20 cellular contexts compared by ENCODE assay signal in the genomic region with DNA sequence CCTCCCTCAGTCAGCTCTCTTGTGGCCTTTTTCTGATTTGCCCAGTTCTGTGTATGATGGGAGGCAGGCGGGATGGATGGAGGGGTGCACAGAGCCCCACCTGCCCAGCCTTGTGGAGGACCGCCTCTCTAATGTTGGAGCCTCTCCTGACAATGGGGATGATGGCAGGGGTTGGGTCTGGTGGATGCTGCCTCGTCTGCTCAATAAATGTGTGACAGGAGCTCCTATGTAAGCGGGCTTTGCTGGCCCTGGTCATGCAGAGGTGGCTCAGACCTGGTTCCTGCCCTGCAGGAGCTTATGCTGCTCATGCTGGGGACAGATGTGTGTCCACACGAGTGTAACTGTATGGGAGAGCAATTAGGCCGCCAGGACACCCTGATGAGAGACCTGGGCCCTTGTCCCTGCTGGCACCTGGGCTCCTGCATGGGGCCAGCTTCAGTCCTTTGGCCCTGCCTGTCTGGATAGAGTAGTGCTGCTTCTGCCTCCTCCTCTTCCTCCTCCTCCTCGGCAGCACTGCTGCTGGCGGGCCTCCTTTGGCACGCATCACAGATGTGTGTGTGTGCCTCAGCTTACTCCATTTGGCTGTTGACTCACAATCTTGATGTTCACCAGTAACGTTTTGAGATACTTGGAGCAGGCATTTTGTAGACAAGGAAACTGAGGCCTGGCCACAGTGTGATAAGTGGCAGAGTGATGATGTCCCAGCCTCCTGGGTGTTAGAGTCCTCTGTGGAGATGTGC.
"Had no signal": no experiment of that assay in that cellular context is flagged by ENCODE, and none has a peak within 500 bp of the region (broad histone marks: within the 10 kb centered on the region; RNA-seq: fewer than 3 reads in every experiment).

No MANE protein-coding gene starts in this region.

- H3K4me1 ChIP-seq: foreskin keratinocyte, parathyroid adenoma had no signal

- H2AFZ ChIP-seq: parathyroid adenoma had no signal

- H3K9me3 Mint-ChIP-seq: activated CD4-positive, alpha-beta T cell treated with anti-CD3 and anti-CD28 coated beads, Interleukin-2, amount 10 ng/mL, durations not matched to agents 24 days and 14 days; brain; central memory CD8-positive, alpha-beta T cell; naive B cell; WTC11 had no signal

- H3K9me3 ChIP-seq: suprapubic skin, upper lobe of left lung had no signal

- H3K4me1 Mint-ChIP-seq: WTC11 had no signal

- ATAC-seq: activated CD8-positive, alpha-beta T cell treated with anti-CD3 and anti-CD28 coated beads, Interleukin-2, amount 10 ng/mL, durations not matched to agents 7 days and 5 days; foreskin keratinocyte; WTC11 had no signal

- H3K4me3 ChIP-seq: lung, suprapubic skin, upper lobe of left lung had no signal

- H3K9ac ChIP-seq: parathyroid adenoma had no signal

- H3K27ac Mint-ChIP-seq: activated CD4-positive, alpha-beta T cell treated with anti-CD3 and anti-CD28 coated beads, Interleukin-2, amount 10 ng/mL, durations not matched to agents 24 days and 14 days; activated CD8-positive, alpha-beta T cell treated with anti-CD3 and anti-CD28 coated beads, Interleukin-2, amount 10 ng/mL, durations not matched to agents 7 days and 5 days; activated naive CD8-positive, alpha-beta T cell had no signal

- H3K4me3 Mint-ChIP-seq: activated CD4-positive, alpha-beta T cell treated with anti-CD3 and anti-CD28 coated beads, Interleukin-2, amount 10 ng/mL, durations not matched to agents 24 days and 14 days; activated CD8-positive, alpha-beta T cell treated with anti-CD3 and anti-CD28 coated beads, Interleukin-2, amount 10 ng/mL, durations not matched to agents 7 days and 5 days; activated naive CD8-positive, alpha-beta T cell; brain; central memory CD8-positive, alpha-beta T cell; naive B cell; WTC11 had no signal

- H3K27ac ChIP-seq: foreskin keratinocyte, parathyroid adenoma, suprapubic skin had no signal

- FAIRE-seq: small intestine had no signal

- DNase-seq: activated CD4-positive, alpha-beta T cell treated with anti-CD3 and anti-CD28 coated beads, Interleukin-2, amount 10 ng/mL, durations not matched to agents 24 days and 14 days; activated CD8-positive, alpha-beta memory T cell treated with anti-CD3 and anti-CD28 coated beads, Interleukin-2, amount 50 U/mL, for 4 hours; activated CD8-positive, alpha-beta T cell treated with anti-CD3 and anti-CD28 coated beads, Interleukin-2, amount 10 ng/mL, durations not matched to agents 7 days and 5 days; activated gamma-delta T cell treated with Interleukin-2 at 50 U/mL for 16 hours; effector CD8-positive, alpha-beta T cell; foreskin keratinocyte; naive B cell; retina; small intestine; stimulated activated CD4-positive, alpha-beta T cell treated with anti-CD3 and anti-CD28 coated beads, Interleukin-4, amount 100 ng/mL, for 24 hours; stimulated activated naive CD4-positive, alpha-beta T cell treated with Interleukin-2 at 50 U/mL for 16 hours; T-helper 2 cell; upper lobe of left lung had no signal

- H3K79me2 ChIP-seq: parathyroid adenoma had no signal

- H3K27me3 Mint-ChIP-seq: activated CD4-positive, alpha-beta T cell treated with anti-CD3 and anti-CD28 coated beads, Interleukin-2, amount 10 ng/mL, durations not matched to agents 24 days and 14 days; activated naive CD8-positive, alpha-beta T cell; central memory CD8-positive, alpha-beta T cell; naive B cell had no signal

- H3K27me3 ChIP-seq: foreskin keratinocyte, suprapubic skin, upper lobe of left lung had no signal
